1 cellular context compared by ENCODE assay signal in the genomic region with DNA sequence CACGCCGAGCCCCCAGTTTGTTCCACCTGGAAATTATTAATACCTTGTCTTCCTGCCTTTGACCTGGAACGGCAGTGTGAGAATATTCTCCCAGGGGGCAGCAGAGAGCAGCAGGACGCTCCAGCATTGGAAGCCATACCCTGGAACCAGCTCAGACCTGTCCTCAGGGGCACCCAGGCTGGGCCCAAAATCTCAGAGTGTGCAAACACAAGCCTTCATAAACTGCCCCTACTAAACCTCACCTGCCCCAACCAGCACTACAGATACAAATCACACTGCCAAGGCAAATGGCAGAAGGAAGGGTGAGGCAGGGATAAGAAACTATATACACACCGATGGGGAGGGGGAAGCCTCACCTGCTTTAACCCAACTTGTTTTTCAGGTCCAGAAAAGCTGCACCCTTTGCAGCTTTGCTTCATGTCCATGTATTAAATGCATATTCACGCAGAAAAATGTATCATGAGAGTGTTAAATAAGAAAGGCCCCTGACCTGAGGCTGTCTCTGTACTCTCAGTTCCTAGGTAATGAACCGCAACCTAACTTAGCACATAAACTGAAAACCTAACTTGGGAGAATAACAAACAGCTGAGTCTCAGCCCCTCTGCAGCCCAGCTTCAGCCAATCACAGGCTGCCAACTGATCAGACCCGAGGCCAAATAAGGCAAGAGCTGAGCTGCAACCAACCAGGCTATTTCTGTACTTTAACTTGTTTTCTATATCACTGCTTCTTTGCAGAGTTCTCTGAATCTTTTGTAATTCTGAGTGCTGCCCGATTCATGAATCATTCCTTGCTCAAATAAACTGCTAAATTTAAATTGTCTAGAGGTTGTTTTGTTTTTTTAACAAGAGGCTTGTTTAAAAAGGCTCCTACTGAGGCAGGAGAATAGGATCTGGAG.
A peak's percentile ranks its signal among the peaks of the same experiment; 100 is the strongest.
TF ChIP-seq lines count a peak whose summit lies in the region.

No MANE protein-coding gene starts in this region.

TF ChIP-seq in HepG2, 621 proteins besides CTCF, POLR2A, EP300 and RAD21 (continued from another document and continues in another):
- TF ChIP-seq ZBTB1 (CRISPR knock-in tag; IDR thresholded peaks at IDR 0.05; ENCODE audit: borderline replicate concordance) = peak; percentile 83; the same call in 1 of the 2 replicates
- TF ChIP-seq ZNF737 (CRISPR knock-in tag; IDR thresholded peaks at IDR 0.05; ENCODE audit: borderline replicate concordance) = no peak
- TF ChIP-seq, protein P1, sequence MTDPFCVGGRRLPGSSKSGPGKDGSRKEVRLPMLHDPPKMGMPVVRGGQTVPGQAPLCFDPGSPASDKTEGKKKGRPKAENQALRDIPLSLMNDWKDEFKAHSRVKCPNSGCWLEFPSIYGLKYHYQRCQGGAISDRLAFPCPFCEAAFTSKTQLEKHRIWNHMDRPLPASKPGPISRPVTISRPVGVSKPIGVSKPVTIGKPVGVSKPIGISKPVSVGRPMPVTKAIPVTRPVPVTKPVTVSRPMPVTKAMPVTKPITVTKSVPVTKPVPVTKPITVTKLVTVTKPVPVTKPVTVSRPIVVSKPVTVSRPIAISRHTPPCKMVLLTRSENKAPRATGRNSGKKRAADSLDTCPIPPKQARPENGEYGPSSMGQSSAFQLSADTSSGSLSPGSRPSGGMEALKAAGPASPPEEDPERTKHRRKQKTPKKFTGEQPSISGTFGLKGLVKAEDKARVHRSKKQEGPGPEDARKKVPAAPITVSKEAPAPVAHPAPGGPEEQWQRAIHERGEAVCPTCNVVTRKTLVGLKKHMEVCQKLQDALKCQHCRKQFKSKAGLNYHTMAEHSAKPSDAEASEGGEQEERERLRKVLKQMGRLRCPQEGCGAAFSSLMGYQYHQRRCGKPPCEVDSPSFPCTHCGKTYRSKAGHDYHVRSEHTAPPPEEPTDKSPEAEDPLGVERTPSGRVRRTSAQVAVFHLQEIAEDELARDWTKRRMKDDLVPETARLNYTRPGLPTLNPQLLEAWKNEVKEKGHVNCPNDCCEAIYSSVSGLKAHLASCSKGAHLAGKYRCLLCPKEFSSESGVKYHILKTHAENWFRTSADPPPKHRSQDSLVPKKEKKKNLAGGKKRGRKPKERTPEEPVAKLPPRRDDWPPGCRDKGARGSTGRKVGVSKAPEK (CRISPR knock-in tag; IDR thresholded peaks at IDR 0.05; ENCODE audit: borderline replicate concordance) = peak; percentile 76; the same call in 1 of the 2 replicates
- TF ChIP-seq ATAD3A (CRISPR knock-in tag; IDR thresholded peaks at IDR 0.05) = no peak; the same call in 1 of the 2 replicates
- TF ChIP-seq TOE1 (CRISPR knock-in tag; IDR thresholded peaks at IDR 0.05) = peak; percentile 97; the same call in 1 of the 2 replicates
- no peak for TF ChIP-seq CREB3 (CRISPR knock-in tag; IDR thresholded peaks at IDR 0.05)
- TF ChIP-seq, protein P2, sequence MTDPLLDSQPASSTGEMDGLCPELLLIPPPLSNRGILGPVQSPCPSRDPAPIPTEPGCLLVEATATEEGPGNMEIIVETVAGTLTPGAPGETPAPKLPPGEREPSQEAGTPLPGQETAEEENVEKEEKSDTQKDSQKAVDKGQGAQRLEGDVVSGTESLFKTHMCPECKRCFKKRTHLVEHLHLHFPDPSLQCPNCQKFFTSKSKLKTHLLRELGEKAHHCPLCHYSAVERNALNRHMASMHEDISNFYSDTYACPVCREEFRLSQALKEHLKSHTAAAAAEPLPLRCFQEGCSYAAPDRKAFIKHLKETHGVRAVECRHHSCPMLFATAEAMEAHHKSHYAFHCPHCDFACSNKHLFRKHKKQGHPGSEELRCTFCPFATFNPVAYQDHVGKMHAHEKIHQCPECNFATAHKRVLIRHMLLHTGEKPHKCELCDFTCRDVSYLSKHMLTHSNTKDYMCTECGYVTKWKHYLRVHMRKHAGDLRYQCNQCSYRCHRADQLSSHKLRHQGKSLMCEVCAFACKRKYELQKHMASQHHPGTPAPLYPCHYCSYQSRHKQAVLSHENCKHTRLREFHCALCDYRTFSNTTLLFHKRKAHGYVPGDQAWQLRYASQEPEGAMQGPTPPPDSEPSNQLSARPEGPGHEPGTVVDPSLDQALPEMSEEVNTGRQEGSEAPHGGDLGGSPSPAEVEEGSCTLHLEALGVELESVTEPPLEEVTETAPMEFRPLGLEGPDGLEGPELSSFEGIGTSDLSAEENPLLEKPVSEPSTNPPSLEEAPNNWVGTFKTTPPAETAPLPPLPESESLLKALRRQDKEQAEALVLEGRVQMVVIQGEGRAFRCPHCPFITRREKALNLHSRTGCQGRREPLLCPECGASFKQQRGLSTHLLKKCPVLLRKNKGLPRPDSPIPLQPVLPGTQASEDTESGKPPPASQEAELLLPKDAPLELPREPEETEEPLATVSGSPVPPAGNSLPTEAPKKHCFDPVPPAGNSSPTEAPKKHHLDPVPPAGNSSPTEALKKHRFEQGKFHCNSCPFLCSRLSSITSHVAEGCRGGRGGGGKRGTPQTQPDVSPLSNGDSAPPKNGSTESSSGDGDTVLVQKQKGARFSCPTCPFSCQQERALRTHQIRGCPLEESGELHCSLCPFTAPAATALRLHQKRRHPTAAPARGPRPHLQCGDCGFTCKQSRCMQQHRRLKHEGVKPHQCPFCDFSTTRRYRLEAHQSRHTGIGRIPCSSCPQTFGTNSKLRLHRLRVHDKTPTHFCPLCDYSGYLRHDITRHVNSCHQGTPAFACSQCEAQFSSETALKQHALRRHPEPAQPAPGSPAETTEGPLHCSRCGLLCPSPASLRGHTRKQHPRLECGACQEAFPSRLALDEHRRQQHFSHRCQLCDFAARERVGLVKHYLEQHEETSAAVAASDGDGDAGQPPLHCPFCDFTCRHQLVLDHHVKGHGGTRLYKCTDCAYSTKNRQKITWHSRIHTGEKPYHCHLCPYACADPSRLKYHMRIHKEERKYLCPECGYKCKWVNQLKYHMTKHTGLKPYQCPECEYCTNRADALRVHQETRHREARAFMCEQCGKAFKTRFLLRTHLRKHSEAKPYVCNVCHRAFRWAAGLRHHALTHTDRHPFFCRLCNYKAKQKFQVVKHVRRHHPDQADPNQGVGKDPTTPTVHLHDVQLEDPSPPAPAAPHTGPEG (CRISPR knock-in tag; IDR thresholded peaks at IDR 0.05) = no peak
- TF ChIP-seq ZNF670 (CRISPR knock-in tag; IDR thresholded peaks at IDR 0.05; ENCODE audit: borderline replicate concordance) = peak; percentile 23; the same call in 1 of the 2 replicates
- TF ChIP-seq ELF1 (CRISPR knock-in tag; IDR thresholded peaks at IDR 0.05) = peak; percentile 52
- TF ChIP-seq MAFG (CRISPR knock-in tag; IDR thresholded peaks at IDR 0.05) = no peak
- TF ChIP-seq, protein P3, sequence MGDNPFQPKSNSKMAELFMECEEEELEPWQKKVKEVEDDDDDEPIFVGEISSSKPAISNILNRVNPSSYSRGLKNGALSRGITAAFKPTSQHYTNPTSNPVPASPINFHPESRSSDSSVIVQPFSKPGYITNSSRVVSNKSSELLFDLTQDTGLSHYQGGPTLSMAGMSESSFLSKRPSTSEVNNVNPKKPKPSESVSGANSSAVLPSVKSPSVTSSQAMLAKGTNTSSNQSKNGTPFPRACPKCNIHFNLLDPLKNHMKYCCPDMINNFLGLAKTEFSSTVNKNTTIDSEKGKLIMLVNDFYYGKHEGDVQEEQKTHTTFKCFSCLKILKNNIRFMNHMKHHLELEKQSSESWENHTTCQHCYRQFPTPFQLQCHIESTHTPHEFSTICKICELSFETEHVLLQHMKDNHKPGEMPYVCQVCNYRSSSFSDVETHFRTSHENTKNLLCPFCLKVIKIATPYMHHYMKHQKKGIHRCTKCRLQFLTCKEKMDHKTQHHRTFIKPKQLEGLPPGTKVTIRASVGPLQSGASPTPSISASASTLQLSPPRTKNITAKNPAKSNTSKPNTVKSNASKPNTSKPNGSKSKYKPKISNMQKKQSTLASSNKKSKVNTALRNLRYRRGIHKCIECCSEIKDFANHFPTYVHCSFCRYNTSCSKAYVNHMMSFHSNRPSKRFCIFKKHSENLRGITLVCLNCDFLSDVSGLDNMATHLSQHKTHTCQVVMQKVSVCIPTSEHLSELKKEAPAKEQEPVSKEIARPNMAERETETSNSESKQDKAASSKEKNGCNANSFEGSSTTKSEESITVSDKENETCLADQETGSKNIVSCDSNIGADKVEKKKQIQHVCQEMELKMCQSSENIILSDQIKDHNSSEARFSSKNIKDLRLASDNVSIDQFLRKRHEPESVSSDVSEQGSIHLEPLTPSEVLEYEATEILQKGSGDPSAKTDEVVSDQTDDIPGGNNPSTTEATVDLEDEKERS (CRISPR knock-in tag; IDR thresholded peaks at IDR 0.05) = peak; percentile 41; the same call in 1 of the 2 replicates
- peak; percentile 51; the same call in 1 of the 2 replicates for TF ChIP-seq ATF6 (CRISPR knock-in tag; conservative IDR thresholded peaks at IDR 0.05)
- TF ChIP-seq, protein P4, sequence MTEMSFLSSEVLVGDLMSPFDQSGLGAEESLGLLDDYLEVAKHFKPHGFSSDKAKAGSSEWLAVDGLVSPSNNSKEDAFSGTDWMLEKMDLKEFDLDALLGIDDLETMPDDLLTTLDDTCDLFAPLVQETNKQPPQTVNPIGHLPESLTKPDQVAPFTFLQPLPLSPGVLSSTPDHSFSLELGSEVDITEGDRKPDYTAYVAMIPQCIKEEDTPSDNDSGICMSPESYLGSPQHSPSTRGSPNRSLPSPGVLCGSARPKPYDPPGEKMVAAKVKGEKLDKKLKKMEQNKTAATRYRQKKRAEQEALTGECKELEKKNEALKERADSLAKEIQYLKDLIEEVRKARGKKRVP (CRISPR knock-in tag; IDR thresholded peaks at IDR 0.05) = peak in 1 of 2 experiments; percentile 44; a peak in 1 of 4 replicates
- 0 out of 2 replicates have a peak, but pooled peaks have one; percentile 17 for TF ChIP-seq MTA3 (CRISPR knock-in tag; IDR thresholded peaks at IDR 0.05)
- TF ChIP-seq, protein P5, sequence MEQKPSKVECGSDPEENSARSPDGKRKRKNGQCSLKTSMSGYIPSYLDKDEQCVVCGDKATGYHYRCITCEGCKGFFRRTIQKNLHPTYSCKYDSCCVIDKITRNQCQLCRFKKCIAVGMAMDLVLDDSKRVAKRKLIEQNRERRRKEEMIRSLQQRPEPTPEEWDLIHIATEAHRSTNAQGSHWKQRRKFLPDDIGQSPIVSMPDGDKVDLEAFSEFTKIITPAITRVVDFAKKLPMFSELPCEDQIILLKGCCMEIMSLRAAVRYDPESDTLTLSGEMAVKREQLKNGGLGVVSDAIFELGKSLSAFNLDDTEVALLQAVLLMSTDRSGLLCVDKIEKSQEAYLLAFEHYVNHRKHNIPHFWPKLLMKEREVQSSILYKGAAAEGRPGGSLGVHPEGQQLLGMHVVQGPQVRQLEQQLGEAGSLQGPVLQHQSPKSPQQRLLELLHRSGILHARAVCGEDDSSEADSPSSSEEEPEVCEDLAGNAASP (CRISPR knock-in tag; IDR thresholded peaks at IDR 0.05; ENCODE audit: borderline replicate concordance) = peak; percentile 89; the same call in 1 of the 2 replicates
- peak; percentile 31; the same call in 1 of the 2 replicates for TF ChIP-seq ZNF770 (CRISPR knock-in tag; IDR thresholded peaks at IDR 0.05)
- no peak; the same call in 1 of the 2 replicates for TF ChIP-seq MEIS1 (CRISPR knock-in tag; IDR thresholded peaks at IDR 0.05; ENCODE audit: borderline replicate concordance)
- TF ChIP-seq PHF8 (CRISPR knock-in tag; IDR thresholded peaks at IDR 0.05) = peak; percentile 83
- peak; percentile 21; the same call in 1 of the 2 replicates for TF ChIP-seq ZSCAN9 (CRISPR knock-in tag; IDR thresholded peaks at IDR 0.05; ENCODE audit: borderline replicate concordance)
- TF ChIP-seq PRDM15 (CRISPR knock-in tag; IDR thresholded peaks at IDR 0.05) = no peak
